8 cellular contexts compared by ENCODE assay signal in genomic region chr17:50541916-50542688, GRCh38. TPM values are rescaled to one million over a fixed set of nuclear protein-coding genes. Genes with fewer than 3 reads are reported as not detected.
DNase-seq lines count a peak whose midpoint lies in the region; ATAC-seq and TF ChIP-seq lines count a peak whose summit lies in the region.

No MANE protein-coding gene starts in this region.

- no peaks in the 10 kb centered on the region for H3K36me3 ChIP-seq in colonic mucosa

- intact Hi-C loops in colonic mucosa (cut with DNase I): loop anchor here (10.0 kb wide), 1 partner anchor 413 kb away; no protein-coding TSS in a partner anchor

- ATAC-seq in GM18870 (IDR thresholded peaks at IDR 0.05; ENCODE audit: unreplicated experiment) (peak; percentile 43), HG03108 (IDR thresholded peaks at IDR 0.05; ENCODE audit: unreplicated experiment) (peak; percentile 63)

- TF ChIP-seq CTCF in AG09309 (IDR thresholded peaks at IDR 0.05; ENCODE audit: control insufficient read depth, insufficient read depth, low read depth, low read length, missing control alignments) (no peak), colonic mucosa (IDR thresholded peaks at IDR 0.05) (no peak)

- H3K27ac ChIP-seq in colonic mucosa: peak overlapping the region; percentile 90

- peaks cover 23% of the 10 kb centered on the region for H3K4me1 ChIP-seq in colonic mucosa

- no peaks in the 10 kb centered on the region for H3K27me3 ChIP-seq in colonic mucosa

- H3K9ac ChIP-seq in colonic mucosa (ENCODE audit: low read depth in 2 of 2, low read length in 2 of 2): peak overlapping the region; percentile 82 to 89

- H3K4me3 ChIP-seq in AG09309 (ENCODE audit: control insufficient read depth, low read depth, low read length) (peak overlapping the region; percentile 58), colonic mucosa (peak overlapping the region; percentile 31)

- no peaks in the 10 kb centered on the region for H3K9me3 ChIP-seq in colonic mucosa

- DNase-seq in AG09309 (ENCODE audit: low read depth) (no peak), NCI-H345 (lab: John Stamatoyannopoulos, UW) (peak; percentile 90), colonic mucosa (peak; percentile 92), left kidney (ENCODE audit: low read depth, low spot score) (peak; percentile 95)
- peak; percentile 79 to 85 for DNase-seq in activated CD4-positive, alpha-beta T cell treated with anti-CD3 and anti-CD28 coated beads for 4 hours
- DNase-seq in stimulated activated CD4-positive, alpha-beta T cell treated with anti-CD3 and anti-CD28 coated beads, Interleukin-1b, Interleukin-23, amount 100 ng/mL, for 48 hours: peak; percentile 79

RNA-seq across cellular contexts. Expression of gene SPATA20, which starts 4.9 kb away (rescaled TPM):
- total RNA-seq in colonic mucosa: 10 to 100 TPM; 41.6 to 53.1 TPM

RNA-seq across cellular contexts. Expression of gene EPN3, which starts 9.6 kb away (rescaled TPM):
- total RNA-seq in colonic mucosa: 10 to 100 TPM; 18.3 to 79.8 TPM

RNA-seq across cellular contexts. Expression of gene CACNA1G, which starts 18.4 kb away (rescaled TPM):
- under 1 TPM; 0.07 to 0.19 TPM for total RNA-seq in colonic mucosa

RNA-seq across cellular contexts. Expression of gene MYCBPAP, which starts 33.9 kb away (rescaled TPM):
- 1 to 10 TPM in 1 of 2 donors, under 1 TPM in 1; 0.56 to 2.8 TPM for total RNA-seq in colonic mucosa
